ENCODE assay signal across 8 cellular contexts in genomic region chr7:129343099-129343700, GRCh38.
A peak's percentile ranks its signal among the peaks of the same experiment; 100 is the strongest.
DNase-seq lines count a peak whose midpoint lies in the region; ATAC-seq and TF ChIP-seq lines count a peak whose summit lies in the region.

No MANE protein-coding gene starts in this region.

- no peak for DNase-seq in CD4-positive, alpha-beta T cell
- DNase-seq in GM20000 (ENCODE audit: low spot score) (peak; percentile 39), NCI-H526 treated with DMSO at 0.1 percent for 48 hours (lab: John Stamatoyannopoulos, UW) (peak; percentile 28), mammary epithelial cell (peak; percentile 36), left lobe of liver (ENCODE audit: low spot score) (no peak), middle frontal gyrus (ENCODE audit: extremely low spot score, low spot score) (no peak)
- DNase-seq in effector memory CD4-positive, alpha-beta T cell = no peak

- no peaks in the 10 kb centered on the region for H3K36me3 ChIP-seq in mammary epithelial cell (ENCODE audit: insufficient read depth, low read length)
- no peaks in the 10 kb centered on the region for H3K36me3 ChIP-seq in effector memory CD4-positive, alpha-beta T cell (ENCODE audit: control insufficient read depth, insufficient read depth, low read length)

- H3K4me1 ChIP-seq in mammary epithelial cell (ENCODE audit: insufficient read depth, low read length) = no peaks in the 10 kb centered on the region
- H3K4me1 ChIP-seq in effector memory CD4-positive, alpha-beta T cell (ENCODE audit: control insufficient read depth, insufficient read depth, low read length, poor library complexity, severe bottlenecking) = no peaks in the 10 kb centered on the region

- no peak overlapping the region for H3K27ac Mint-ChIP-seq in CD4-positive, alpha-beta T cell

- no peak for ATAC-seq in CD4-positive, alpha-beta T cell (ENCODE audit: poor library complexity)
- ATAC-seq in left lobe of liver (peak; percentile 78), HG03095 (IDR thresholded peaks at IDR 0.05; ENCODE audit: unreplicated experiment) (no peak)

- no peaks in the 10 kb centered on the region for H3K79me2 ChIP-seq in mammary epithelial cell (ENCODE audit: insufficient read depth, low read length)

- no peak overlapping the region for H3K4me3 Mint-ChIP-seq in CD4-positive, alpha-beta T cell

- intact Hi-C loops in CD4-positive, alpha-beta T cell (cut with DNase I, micrococcal nuclease) = loop anchor here (1.0 to 5.0 kb wide), 4 partner anchors 128 to 484 kb away; no protein-coding TSS in a partner anchor
- intact Hi-C loops in mammary epithelial cell (cut with micrococcal nuclease) = loop anchor here (2.0 kb wide), 2 partner anchors 124 to 130 kb away; no protein-coding TSS in a partner anchor

- no peak overlapping the region for H3K27ac ChIP-seq in CD4-positive, alpha-beta T cell (ENCODE audit: low read depth, low read length)
- H3K27ac ChIP-seq in mammary epithelial cell (ENCODE audit: insufficient read depth, low read depth, low read length) = no peak overlapping the region
- no peak overlapping the region for H3K27ac ChIP-seq in effector memory CD4-positive, alpha-beta T cell (ENCODE audit: insufficient read depth, low read length, poor library complexity, severe bottlenecking)

- 40% methylated on average over 3 of the region's 3 CpGs for WGBS in mammary epithelial cell (ENCODE audit: low coverage, missing lambda C conversion rate)

- H4K20me1 ChIP-seq in mammary epithelial cell (ENCODE audit: insufficient read depth, low read length) = no peaks in the 10 kb centered on the region

- TF ChIP-seq CTCF in CD4-positive, alpha-beta T cell (IDR thresholded peaks at IDR 0.05) = peak; percentile 80
- peak; percentile 59 for TF ChIP-seq CTCF in GM20000 (IDR thresholded peaks at IDR 0.05; ENCODE audit: extremely low read depth, missing control alignments)
- TF ChIP-seq CTCF in mammary epithelial cell (conservative IDR thresholded peaks at IDR 0.05 in 1 of 2, IDR thresholded peaks at IDR 0.05 in 1 of 2; ENCODE audit: extremely low read depth in 1 of 2, insufficient read depth in 1 of 2, low read depth in 1 of 2, low read length in 2 of 2) = peak; percentile 67 to 76

- no peaks in the 10 kb centered on the region for H3K36me3 Mint-ChIP-seq in CD4-positive, alpha-beta T cell (ENCODE audit: low read depth)

- no peak overlapping the region for H3K9ac ChIP-seq in mammary epithelial cell (ENCODE audit: insufficient read depth, low read length)

- dilution Hi-C loops in mammary epithelial cell (cut with HindIII; ENCODE audit: low sequenced_read_pairs) = no loop called here

- no peaks in the 10 kb centered on the region for H3K9me3 ChIP-seq in CD4-positive, alpha-beta T cell (ENCODE audit: control insufficient read depth, low read length)
- no peaks in the 10 kb centered on the region for H3K9me3 ChIP-seq in mammary epithelial cell (replicated peaks; ENCODE audit: insufficient read depth, low read length)
- no peaks in the 10 kb centered on the region for H3K9me3 ChIP-seq in effector memory CD4-positive, alpha-beta T cell (ENCODE audit: control insufficient read depth, low read length)

- no peaks in the 10 kb centered on the region for H3K9me3 Mint-ChIP-seq in CD4-positive, alpha-beta T cell

- no peak overlapping the region for H3K4me2 ChIP-seq in mammary epithelial cell (ENCODE audit: insufficient read depth, low read depth, low read length)

- no peak overlapping the region for H2AFZ ChIP-seq in mammary epithelial cell (ENCODE audit: low read depth, low read length)

- CTCF ChIA-PET in CD4-positive, alpha-beta T cell (lab: Charles Lee) = interaction anchor here (0.6 to 1.5 kb wide), 6 partner anchors 9 to 126 kb away, joined by 3 to 7 read pairs (median 4); no protein-coding TSS in a partner anchor
- CTCF ChIA-PET in mammary epithelial cell (lab: Charles Lee; ENCODE audit: low non-redundant PET) = interaction anchor here (0.6 to 0.7 kb wide), 3 partner anchors 25 to 124 kb away, joined by 3 to 5 read pairs (median 3); no protein-coding TSS in a partner anchor

- H3K27me3 Mint-ChIP-seq in CD4-positive, alpha-beta T cell = no peaks in the 10 kb centered on the region

- no TSS peak for BruUV-seq in mammary epithelial cell (replicated peaks; lab: Mats Ljungman, UMichigan)

- no peak overlapping the region for H3K4me3 ChIP-seq in mammary epithelial cell (replicated peaks in 1 of 3; ENCODE audit: insufficient read depth in 1 of 3, low read depth in 2 of 3, low read length in 3 of 3)
- no peak overlapping the region for H3K4me3 ChIP-seq in effector memory CD4-positive, alpha-beta T cell (ENCODE audit: insufficient read depth, low read depth, low read length, poor library complexity, severe bottlenecking)

- H3K27me3 ChIP-seq in CD4-positive, alpha-beta T cell (ENCODE audit: control insufficient read depth, insufficient read depth, low read length) = no peaks in the 10 kb centered on the region
- no peaks in the 10 kb centered on the region for H3K27me3 ChIP-seq in mammary epithelial cell (ENCODE audit: insufficient read depth, low read length)
- H3K27me3 ChIP-seq in effector memory CD4-positive, alpha-beta T cell (replicated peaks; ENCODE audit: control insufficient read depth, insufficient read depth, low read length, poor library complexity, severe bottlenecking) = no peaks in the 10 kb centered on the region

- in situ Hi-C loops in mammary epithelial cell (cut with MboI; ENCODE audit: low sequenced_read_pairs in 2 of 2) = no loop called here

- POLR2A ChIA-PET in CD4-positive, alpha-beta T cell (lab: Charles Lee) = no interaction called here

- peaks cover 15% of the 10 kb centered on the region for H3K4me1 Mint-ChIP-seq in CD4-positive, alpha-beta T cell (ENCODE audit: low read depth)

Comparison
In these comparisons a context has a peak if more than half of its experiments do, and no peak if none do; other contexts are left out.
1. DNase-seq: peak in GM20000 (single experiment), NCI-H526 treated with DMSO at 0.1 percent for 48 hours (single experiment) and mammary epithelial cell (single experiment); none in CD4-positive, alpha-beta T cell (0 of 10), left lobe of liver (single experiment), middle frontal gyrus (single experiment) and effector memory CD4-positive, alpha-beta T cell (0 of 3).
2. Peak in every context shown above with its lines, with median percentiles within 50 percentile points of each other: CTCF ChIP-seq.